ENCODE assay signal across 9 cellular contexts in the genomic region with DNA sequence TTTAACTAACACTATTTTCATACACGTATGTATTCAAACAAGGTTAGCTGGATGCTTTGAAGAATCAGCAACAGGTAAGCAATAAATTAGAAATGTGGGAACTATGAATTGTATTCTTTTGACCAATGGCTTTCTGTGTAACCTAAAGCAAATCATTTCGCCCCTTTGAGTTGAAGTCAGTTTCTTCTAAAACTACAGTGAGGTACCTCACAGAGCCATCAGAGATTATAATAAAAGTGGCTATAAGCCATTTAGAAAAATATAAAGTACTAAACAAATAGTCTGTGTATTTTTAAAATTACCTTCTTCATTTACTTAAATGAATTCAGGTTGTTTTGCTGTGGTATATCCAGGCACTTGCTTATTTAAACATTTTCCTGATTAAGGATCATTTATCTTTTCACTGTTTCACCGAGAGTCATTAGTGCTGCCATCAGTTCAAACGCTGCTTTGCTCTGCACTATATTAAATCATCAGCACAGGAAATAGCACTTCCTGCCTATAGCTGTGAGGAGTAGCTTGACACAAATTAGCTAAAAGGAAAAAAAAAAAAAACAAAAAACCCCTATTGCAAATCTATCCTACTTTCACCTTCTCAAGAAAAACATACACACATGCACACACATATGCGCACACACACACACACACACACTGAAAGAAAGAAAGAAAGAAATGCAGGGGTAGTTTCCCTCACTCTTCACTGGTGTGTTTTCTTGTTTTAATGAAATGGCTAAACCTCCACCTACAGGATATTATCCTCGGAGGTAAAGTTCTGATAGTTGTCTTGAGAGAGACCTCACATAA. TPM values are rescaled to one million over a fixed set of nuclear protein-coding genes. Genes with fewer than 3 reads are reported as not detected.
DNase-seq lines count a peak whose midpoint lies in the region; ATAC-seq and TF ChIP-seq lines count a peak whose summit lies in the region.
"Had no signal": no experiment of that assay in that cellular context is flagged by ENCODE, and none has a peak within 500 bp of the region (broad histone marks: within the 10 kb centered on the region; RNA-seq: fewer than 3 reads in every experiment).

No MANE protein-coding gene starts in this region.

- peak; percentile 11 for DNase-seq in dedifferentiated amniotic fluid mesenchymal stem cell (ENCODE audit: extremely low spot score)
- no peak for DNase-seq in aorta
- no peak for DNase-seq in testis
- no peak for DNase-seq in H4 (ENCODE audit: low spot score)
- DNase-seq in body of pancreas, result no peak

- H3K27me3 ChIP-seq in aorta (ENCODE audit: control insufficient read depth in 1 of 2, insufficient read depth in 2 of 2, low read length in 1 of 2), result no peaks in the 10 kb centered on the region
- no peaks in the 10 kb centered on the region for H3K27me3 ChIP-seq in testis
- no peaks in the 10 kb centered on the region for H3K27me3 ChIP-seq in body of pancreas

- peak; percentile 88 for ATAC-seq in GM18499 (IDR thresholded peaks at IDR 0.05; ENCODE audit: insufficient read depth, unreplicated experiment)
- ATAC-seq in GM21529 (IDR thresholded peaks at IDR 0.05; ENCODE audit: unreplicated experiment), result peak; percentile 93
- no peak for ATAC-seq in aorta (ENCODE audit: low FRiP score)
- no peak for ATAC-seq in body of pancreas

- no peaks in the 10 kb centered on the region for H3K36me3 ChIP-seq in KOPT-K1 (ENCODE audit: insufficient read depth, low read length)
- no peaks in the 10 kb centered on the region for H3K36me3 ChIP-seq in aorta (ENCODE audit: control insufficient read depth in 1 of 2, insufficient read depth in 2 of 2, low read length in 1 of 2)
- H3K36me3 ChIP-seq in testis (ENCODE audit: low read depth, missing control alignments), result no peaks in the 10 kb centered on the region
- no peaks in the 10 kb centered on the region for H3K36me3 ChIP-seq in body of pancreas (replicated peaks in 1 of 2; ENCODE audit: insufficient read depth in 1 of 2, low read depth in 2 of 2)

- 46 to 53% methylated on average over 6 of the region's 6 CpGs for WGBS in aorta, 2 donors
- 61 to 65% methylated on average over 6 of the region's 6 CpGs for WGBS in testis, 2 donors
- WGBS in body of pancreas, 2 donors, result 53 to 62% methylated on average over 6 of the region's 6 CpGs

- H3K9me3 ChIP-seq in KOPT-K1 (ENCODE audit: insufficient read depth, low read length, poor library complexity, severe bottlenecking) (no peaks in the 10 kb centered on the region), aorta (ENCODE audit: control insufficient read depth, low read length) (no peaks in the 10 kb centered on the region), testis (no peaks in the 10 kb centered on the region), body of pancreas (no peaks in the 10 kb centered on the region)

- H3K27ac ChIP-seq in KOPT-K1 (ENCODE audit: low read depth, low read length, poor library complexity, severe bottlenecking) (peak overlapping the region; percentile 75), aorta (ENCODE audit: low read depth in 1 of 2, low read length in 2 of 2) (no peak overlapping the region), testis (no peak overlapping the region), body of pancreas (no peak overlapping the region)

- TF ChIP-seq CTCF in testis (IDR thresholded peaks at IDR 0.05), result no peak
- no peak for TF ChIP-seq CTCF in body of pancreas (IDR thresholded peaks at IDR 0.05)

- H3K4me1 ChIP-seq in aorta (ENCODE audit: control insufficient read depth in 1 of 2, insufficient read depth in 2 of 2, low read length in 2 of 2), result peaks cover 2 to 4% of the 10 kb centered on the region in 2 donors
- H3K4me1 ChIP-seq in testis, result no peaks in the 10 kb centered on the region
- H3K4me1 ChIP-seq in body of pancreas, result no peaks in the 10 kb centered on the region

- intact Hi-C loops in aorta (cut with DNase I) (no loop called here), testis (cut with DNase I; ENCODE audit: low total_unique reads) (no loop called here), body of pancreas (cut with DNase I) (no loop called here)

- no peak for TF ChIP-seq POLR2A in testis (IDR thresholded peaks at IDR 0.05)
- TF ChIP-seq POLR2A in body of pancreas (IDR thresholded peaks at IDR 0.05), result no peak

- no peak overlapping the region for H3K4me3 ChIP-seq in aorta (ENCODE audit: low read length in 2 of 2)
- H3K4me3 ChIP-seq in testis, result no peak overlapping the region
- no peak overlapping the region for H3K4me3 ChIP-seq in body of pancreas

RNA-seq across cellular contexts. Expression of gene C1orf105, which starts 39.8 kb away (rescaled TPM):
- total RNA-seq in aorta (not detected), testis (10 to 100 TPM; 15.1 to 15.8 TPM), body of pancreas (not detected)
- polyA plus RNA-seq in aorta (not detected), testis (ENCODE audit: insufficient read depth, low read depth, low replicate concordance) (60.8 TPM)
- total RNA-seq in H4 (2014; rRNA removed; shearing (Covaris generic)), result not detected in 2 replicates
- total RNA-seq: epithelial cell of proximal tubule had no signal

Comparison
In these comparisons a context has a peak if more than half of its experiments do, and no peak if none do; other contexts are left out.
1. ATAC-seq: peak in GM18499 (single experiment) and GM21529 (single experiment); none in aorta (single experiment) and body of pancreas (single experiment).
2. RNA of gene C1orf105, which starts 39.8 kb away (total RNA-seq): 15.1 to 15.8 TPM in testis; not detected in aorta, not detected in H4 and not detected in body of pancreas; every median in the first group is over 10 times any median in the second.